Comparison of ENCODE assay signal across 1 cellular context in genomic region chr10:77601488-77601887, GRCh38.
TF ChIP-seq lines count a peak whose summit lies in the region.

No MANE protein-coding gene starts in this region.

TF ChIP-seq in IMR-90, 13 proteins besides CTCF, POLR2A, EP300 and RAD21 (continued from another document):
- TF ChIP-seq MAZ (IDR thresholded peaks at IDR 0.05; ENCODE audit: borderline replicate concordance, low read depth, low read length) (no peak), MXI1 (IDR thresholded peaks at IDR 0.05; ENCODE audit: borderline replicate concordance, low read depth, low read length) (no peak), RFX5 (IDR thresholded peaks at IDR 0.05; ENCODE audit: low read depth, low read length) (no peak)
